In genomic region chr11:37597776-37598175, GRCh38 we compare ENCODE assay signal across 26 cellular contexts.
"Had no signal": no experiment of that assay in that cellular context is flagged by ENCODE, and none has a peak within 500 bp of the region (broad histone marks: within the 10 kb centered on the region; RNA-seq: fewer than 3 reads in every experiment).

No MANE protein-coding gene starts in this region.

- H3K9me3 ChIP-seq: SJSA1, SK-N-SH had no signal

- H3K4me1 Mint-ChIP-seq: IgD-negative memory B cell had no signal

- H3K36me3 Mint-ChIP-seq: IgD-negative memory B cell had no signal

- H3K27me3 ChIP-seq: SJSA1 had no signal

- H3K4me3 ChIP-seq: K562, SJSA1 had no signal

- DNase-seq: Kasumi-1, MM.1S, NCI-H1092 treated with DMSO at 0.1 percent for 48 hours, NCI-H1436, NCI-H187, NCI-H2029, NCI-H2081 treated with DMSO at 0.1 percent for 48 hours, NCI-H2171, NCI-H226, NCI-H446, NCI-H510A, NCI-H524 treated with DMSO at 0.1 percent for 48 hours, NCI-H69, NCI-H774, PC-3, SIG-M5, SK-N-SH, SW 1271, T-helper 1 cell had no signal

- H3K4me2 ChIP-seq: KMS-11, SK-N-SH had no signal

- H3K27ac Mint-ChIP-seq: IgD-negative memory B cell had no signal

- H3K9ac ChIP-seq: KMS-11, SK-N-SH had no signal

- H3K27me3 Mint-ChIP-seq: IgD-negative memory B cell had no signal

- H3K9me2 ChIP-seq: SK-N-SH had no signal

- ATAC-seq: HepG2, K562, Panc1, PC-3 had no signal

- H3K36me3 ChIP-seq: SJSA1 had no signal

- H3K4me1 ChIP-seq: SJSA1 had no signal

- H3K27ac ChIP-seq: KMS-11, RWPE1, SJSA1 had no signal

- H3K4me3 Mint-ChIP-seq: IgD-negative memory B cell had no signal
